16 cellular contexts compared by ENCODE assay signal in genomic region chr10:43234471-43235041, GRCh38. TPM values are rescaled to one million over a fixed set of nuclear protein-coding genes. Genes with fewer than 3 reads are reported as not detected.
A peak's percentile ranks its signal among the peaks of the same experiment; 100 is the strongest.
DNase-seq lines count a peak whose midpoint lies in the region; ATAC-seq and TF ChIP-seq lines count a peak whose summit lies in the region.
"Had no signal": no experiment of that assay in that cellular context is flagged by ENCODE, and none has a peak within 500 bp of the region (broad histone marks: within the 10 kb centered on the region; RNA-seq: fewer than 3 reads in every experiment).

No MANE protein-coding gene starts in this region.

- peaks cover 43% of the 10 kb centered on the region for H3K27me3 Mint-ChIP-seq in chondrocyte (ENCODE audit: low read depth)
- peaks cover 47% of the 10 kb centered on the region for H3K27me3 Mint-ChIP-seq in type B pancreatic cell

- no peak overlapping the region for H3K27ac Mint-ChIP-seq in chondrocyte (ENCODE audit: unreplicated experiment)
- no peak overlapping the region for H3K27ac Mint-ChIP-seq in type B pancreatic cell

- DNase-seq in activated gamma-delta T cell treated with Interleukin-2 at 50 U/mL for 16 hours, result peak; percentile 1
- no peak for DNase-seq in activated gamma-delta T cell (lab: John Stamatoyannopoulos, UW)
- DNase-seq in chondrocyte (ENCODE audit: low spot score), result peak; percentile 65
- peak; percentile 33 for DNase-seq in left lobe of liver (ENCODE audit: low spot score)
- peak; percentile 52 for DNase-seq in type B pancreatic cell (ENCODE audit: extremely low spot score, unreplicated experiment)
- DNase-seq in SIG-M5 treated with dmso at 0.1 percent for 504 hours (lab: John Stamatoyannopoulos, UW; ENCODE audit: unreplicated experiment), result no peak
- DNase-seq: central memory CD4-positive, alpha-beta T cell; COR-L47; foreskin keratinocyte; mammary epithelial cell; MG63; NCI-H187 treated with DMSO at 0.1 percent for 48 hours; NCI-H524; stimulated activated CD4-positive, alpha-beta T cell treated with anti-CD3 and anti-CD28 coated beads, Interleukin-4, amount 100 ng/mL, for 4 hours had no signal

- H3K9me3 Mint-ChIP-seq in chondrocyte (ENCODE audit: low read depth), result peaks cover 2% of the 10 kb centered on the region
- H3K9me3 Mint-ChIP-seq in type B pancreatic cell, result peaks cover 2% of the 10 kb centered on the region

- no peak overlapping the region for H3K4me3 Mint-ChIP-seq in chondrocyte (ENCODE audit: unreplicated experiment)
- no peak overlapping the region for H3K4me3 Mint-ChIP-seq in type B pancreatic cell

- ATAC-seq in left lobe of liver (no peak), HG02798 (IDR thresholded peaks at IDR 0.05; ENCODE audit: poor library complexity, unreplicated experiment) (no peak), GM21619 (IDR thresholded peaks at IDR 0.05; ENCODE audit: unreplicated experiment) (no peak)
- ATAC-seq: foreskin keratinocyte had no signal

- H3K4me1 Mint-ChIP-seq in chondrocyte (ENCODE audit: low read depth) (no peaks in the 10 kb centered on the region), type B pancreatic cell (ENCODE audit: unreplicated experiment) (no peaks in the 10 kb centered on the region)

- no peak for TF ChIP-seq CTCF in chondrocyte (IDR thresholded peaks at IDR 0.05)
- no peak for TF ChIP-seq CTCF in type B pancreatic cell (conservative IDR thresholded peaks at IDR 0.05)

- H3K36me3 Mint-ChIP-seq in chondrocyte (ENCODE audit: low read depth) (no peaks in the 10 kb centered on the region), type B pancreatic cell (no peaks in the 10 kb centered on the region)

RNA-seq across cellular contexts. Expression of gene RASGEF1A, which starts 32.3 kb away (rescaled TPM):
- 0.05 to 0.18 TPM in 2 of 3 replicates, not detected in the other for total RNA-seq in chondrocyte
- 0.13 TPM for total RNA-seq in left lobe of liver
- total RNA-seq in type B pancreatic cell (ENCODE audit: low replicate concordance), result 0.90 and 1.3 TPM in 2 replicates

Comparison
In these comparisons a context has a peak if more than half of its experiments do, and no peak if none do; other contexts are left out.
1. DNase-seq: peak in activated gamma-delta T cell treated with Interleukin-2 at 50 U/mL for 16 hours (single experiment), chondrocyte (single experiment), left lobe of liver (single experiment) and type B pancreatic cell (single experiment); none in activated gamma-delta T cell (single experiment) and SIG-M5 treated with dmso at 0.1 percent for 504 hours (single experiment).